35 cellular contexts compared by ENCODE assay signal in genomic region chr9:99322299-99322698, GRCh38.
"Had no signal": no experiment of that assay in that cellular context is flagged by ENCODE, and none has a peak within 500 bp of the region (broad histone marks: within the 10 kb centered on the region; RNA-seq: fewer than 3 reads in every experiment).

No MANE protein-coding gene starts in this region.

- H3K4me1 Mint-ChIP-seq: activated CD4-positive, alpha-beta memory T cell treated with anti-CD3 and anti-CD28 coated beads, Interleukin-2, amount 10 ng/mL, durations not matched to agents 7 days and 5 days; activated CD8-positive, alpha-beta memory T cell treated with anti-CD3 and anti-CD28 coated beads, Interleukin-2, amount 10 ng/mL, durations not matched to agents 7 days and 5 days; central memory CD8-positive, alpha-beta T cell had no signal

- H3K27me3 ChIP-seq: cardiac muscle cell, Peyer's patch had no signal

- H3K36me3 ChIP-seq: cardiac muscle cell, Peyer's patch, WERI-Rb-1 had no signal

- H3K4me3 ChIP-seq: cardiac muscle cell, Peyer's patch had no signal

- ATAC-seq: activated CD8-positive, alpha-beta memory T cell treated with anti-CD3 and anti-CD28 coated beads, Interleukin-2, amount 10 ng/mL, durations not matched to agents 7 days and 5 days; PC-3; Right ventricle myocardium inferior had no signal

- H3K9me3 Mint-ChIP-seq: activated CD4-positive, alpha-beta memory T cell treated with anti-CD3 and anti-CD28 coated beads, Interleukin-2, amount 10 ng/mL, durations not matched to agents 7 days and 5 days; activated naive CD8-positive, alpha-beta T cell treated with anti-CD3 and anti-CD28 coated beads for 36 hours; central memory CD8-positive, alpha-beta T cell had no signal

- H3K4me3 Mint-ChIP-seq: activated CD4-positive, alpha-beta memory T cell treated with anti-CD3 and anti-CD28 coated beads, Interleukin-2, amount 10 ng/mL, durations not matched to agents 7 days and 5 days; activated CD8-positive, alpha-beta memory T cell treated with anti-CD3 and anti-CD28 coated beads, Interleukin-2, amount 10 ng/mL, durations not matched to agents 7 days and 5 days; activated naive CD8-positive, alpha-beta T cell treated with anti-CD3 and anti-CD28 coated beads for 36 hours; central memory CD8-positive, alpha-beta T cell had no signal

- H3K36me3 Mint-ChIP-seq: activated CD8-positive, alpha-beta memory T cell treated with anti-CD3 and anti-CD28 coated beads, Interleukin-2, amount 10 ng/mL, durations not matched to agents 7 days and 5 days; activated naive CD8-positive, alpha-beta T cell treated with anti-CD3 and anti-CD28 coated beads for 36 hours had no signal

- H3K27ac ChIP-seq: cardiac muscle cell, Peyer's patch, WERI-Rb-1 had no signal

- H3K9me3 ChIP-seq: Peyer's patch had no signal

- DNase-seq: activated CD4-positive, alpha-beta memory T cell treated with anti-CD3 and anti-CD28 coated beads, Interleukin-2, amount 10 ng/mL, durations not matched to agents 7 days and 5 days; activated CD4-positive, alpha-beta T cell treated with anti-CD3 and anti-CD28 coated beads for 1 hour; activated CD4-positive, alpha-beta T cell treated with anti-CD3 and anti-CD28 coated beads for 48 hours; activated CD4-positive, CD25-positive, alpha-beta regulatory T cell; activated CD8-positive, alpha-beta memory T cell treated with anti-CD3 and anti-CD28 coated beads for 24 hours; activated CD8-positive, alpha-beta memory T cell treated with anti-CD3 and anti-CD28 coated beads, Interleukin-2, amount 10 ng/mL, durations not matched to agents 7 days and 5 days; activated CD8-positive, alpha-beta memory T cell treated with anti-CD3 and anti-CD28 coated beads, Interleukin-2, amount 50 U/mL, for 48 hours; activated effector memory CD4-positive, alpha-beta T cell treated with Interleukin-2 at 50 U/mL for 16 hours; activated naive CD4-positive, alpha-beta T cell; activated naive CD4-positive, alpha-beta T cell treated with anti-CD3 and anti-CD28 coated beads, Interleukin-2, amount 50 U/mL, for 16 hours; activated naive CD8-positive, alpha-beta T cell treated with anti-CD3 and anti-CD28 coated beads for 36 hours; activated T-cell treated with anti-CD3 and anti-CD28 coated beads, Interleukin-2, amount 50 U/mL, for 48 hours; amniotic stem cell; aorta; KG1; MM.1S; MV-4-11; NCI-H1092; NCI-H1417; NCI-H146; NCI-H187; NCI-H2029 treated with DMSO at 0.1 percent for 48 hours; NCI-H2107; NCI-H2171; NCI-H345; NCI-H524 treated with DMSO at 0.1 percent for 48 hours; PC-3; Peyer's patch; RPMI8226; SIG-M5; T1000; WERI-Rb-1 had no signal

- H3K27ac Mint-ChIP-seq: activated CD4-positive, alpha-beta memory T cell treated with anti-CD3 and anti-CD28 coated beads, Interleukin-2, amount 10 ng/mL, durations not matched to agents 7 days and 5 days; activated CD8-positive, alpha-beta memory T cell treated with anti-CD3 and anti-CD28 coated beads, Interleukin-2, amount 10 ng/mL, durations not matched to agents 7 days and 5 days; activated naive CD8-positive, alpha-beta T cell treated with anti-CD3 and anti-CD28 coated beads for 36 hours had no signal

- H3K4me1 ChIP-seq: Peyer's patch had no signal
